8 cellular contexts compared by ENCODE assay signal in genomic region chr6:170295519-170296422, GRCh38. TPM values are rescaled to one million over a fixed set of nuclear protein-coding genes. Genes with fewer than 3 reads are reported as not detected.
A peak's percentile ranks its signal among the peaks of the same experiment; 100 is the strongest.
DNase-seq lines count a peak whose midpoint lies in the region; ATAC-seq lines count a peak whose summit lies in the region.

No MANE protein-coding gene starts in this region.

- H3K4me1 Mint-ChIP-seq in activated naive CD8-positive, alpha-beta T cell treated with anti-CD3 and anti-CD28 coated beads, Interleukin-2, amount 50 U/mL, for 24 hours: peaks cover 38% of the 10 kb centered on the region
- peaks cover 26 to 38% of the 10 kb centered on the region in 2 donors for H3K4me1 Mint-ChIP-seq in immature natural killer cell

- ATAC-seq in HG02870 (IDR thresholded peaks at IDR 0.05; ENCODE audit: unreplicated experiment): peak; percentile 56
- peak; percentile 37 for ATAC-seq in activated naive CD8-positive, alpha-beta T cell treated with anti-CD3 and anti-CD28 coated beads, Interleukin-2, amount 50 U/mL, for 24 hours

- no peaks in the 10 kb centered on the region for H3K36me3 Mint-ChIP-seq in activated naive CD8-positive, alpha-beta T cell treated with anti-CD3 and anti-CD28 coated beads, Interleukin-2, amount 50 U/mL, for 24 hours (ENCODE audit: low read depth)
- no peaks in the 10 kb centered on the region for H3K36me3 Mint-ChIP-seq in immature natural killer cell

- no peaks in the 10 kb centered on the region for H3K9me3 Mint-ChIP-seq in activated naive CD8-positive, alpha-beta T cell treated with anti-CD3 and anti-CD28 coated beads, Interleukin-2, amount 50 U/mL, for 24 hours
- H3K9me3 Mint-ChIP-seq in immature natural killer cell: no peaks in the 10 kb centered on the region

- DNase-seq in NCI-H82 (lab: John Stamatoyannopoulos, UW) (peak; percentile 57), NCI-H82 treated with DMSO at 0.1 percent for 48 hours (lab: John Stamatoyannopoulos, UW; ENCODE audit: unreplicated experiment) (no peak), NCI-H69 (lab: John Stamatoyannopoulos, UW) (peak; percentile 90), immature natural killer cell (peak; percentile 32 to 48 (median 44)), superior temporal gyrus (ENCODE audit: extremely low spot score) (no peak)
- DNase-seq in activated naive CD8-positive, alpha-beta T cell treated with anti-CD3 and anti-CD28 coated beads, Interleukin-2, amount 50 U/mL, for 24 hours: peak; percentile 60
- peak; percentile 53 for DNase-seq in stimulated activated CD4-positive, alpha-beta T cell treated with anti-CD3 and anti-CD28 coated beads, Interleukin-1b, Interleukin-23, amount 100 ng/mL, for 48 hours

- H3K27me3 Mint-ChIP-seq in activated naive CD8-positive, alpha-beta T cell treated with anti-CD3 and anti-CD28 coated beads, Interleukin-2, amount 50 U/mL, for 24 hours: peaks cover 67% of the 10 kb centered on the region
- peaks cover 8 to 52% (median 49%) of the 10 kb centered on the region in 3 donors for H3K27me3 Mint-ChIP-seq in immature natural killer cell (ENCODE audit: low read depth in 3 of 3)

- H3K27ac Mint-ChIP-seq in activated naive CD8-positive, alpha-beta T cell treated with anti-CD3 and anti-CD28 coated beads, Interleukin-2, amount 50 U/mL, for 24 hours: no peak overlapping the region
- H3K27ac Mint-ChIP-seq in immature natural killer cell: no peak overlapping the region

- peak overlapping the region; percentile 63 for H3K4me3 Mint-ChIP-seq in activated naive CD8-positive, alpha-beta T cell treated with anti-CD3 and anti-CD28 coated beads, Interleukin-2, amount 50 U/mL, for 24 hours
- peak overlapping the region; percentile 27 to 80 (median 63) for H3K4me3 Mint-ChIP-seq in immature natural killer cell

RNA-seq across cellular contexts. Expression of gene DLL1, which starts 4.9 kb away (rescaled TPM):
- 1 to 10 TPM in 2 of 3 donors, under 1 TPM in 1; 0.09 to 7.0 (median 2.8) TPM for polyA plus RNA-seq in immature natural killer cell

RNA-seq across cellular contexts. Expression of gene FAM120B, which starts 10.8 kb away (rescaled TPM):
- polyA plus RNA-seq in immature natural killer cell: 10 to 100 TPM; 17.4 to 43.1 (median 26.2) TPM

Comparison
In these comparisons a context has a peak if more than half of its experiments do, and no peak if none do; other contexts are left out.
1. DNase-seq: peak in NCI-H82 (single experiment), NCI-H69 (single experiment), activated naive CD8-positive, alpha-beta T cell treated with anti-CD3 and anti-CD28 coated beads, Interleukin-2, amount 50 U/mL, for 24 hours (single experiment), immature natural killer cell (3 of 3) and stimulated activated CD4-positive, alpha-beta T cell treated with anti-CD3 and anti-CD28 coated beads, Interleukin-1b, Interleukin-23, amount 100 ng/mL, for 48 hours (single experiment); none in NCI-H82 treated with DMSO at 0.1 percent for 48 hours (single experiment) and superior temporal gyrus (single experiment).